In the genomic region with DNA sequence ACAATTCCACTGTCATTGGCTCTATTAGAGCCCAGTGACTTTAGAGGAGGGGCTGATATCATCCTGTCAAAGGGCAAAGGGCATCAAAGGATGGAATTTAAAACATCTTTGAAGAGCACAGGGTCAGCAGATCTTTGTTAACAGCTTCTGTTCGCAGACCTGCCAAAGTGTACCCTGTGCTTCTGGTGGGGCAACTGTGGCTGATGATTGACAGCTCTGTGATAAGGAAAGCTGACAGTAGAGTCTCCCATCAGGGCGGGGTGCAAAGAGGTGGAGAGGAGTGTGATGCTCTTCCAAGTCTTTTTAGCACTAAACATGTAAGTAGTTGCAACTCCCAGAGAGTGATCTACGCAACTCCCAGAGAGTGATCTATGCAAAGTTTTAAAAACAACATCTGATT, we compare ENCODE assay signal across 20 cellular contexts.
DNase-seq lines count a peak whose midpoint lies in the region; ATAC-seq and TF ChIP-seq lines count a peak whose summit lies in the region.
"Had no signal": no experiment of that assay in that cellular context is flagged by ENCODE, and none has a peak within 500 bp of the region (broad histone marks: within the 10 kb centered on the region; RNA-seq: fewer than 3 reads in every experiment).

No MANE protein-coding gene starts in this region.

- peaks cover 48% of the 10 kb centered on the region for H3K4me1 ChIP-seq in Caco-2
- H3K4me1 ChIP-seq in GM23248 (ENCODE audit: insufficient read depth), result 0 out of 2 replicates have a peak, but pooled peaks cover 9% of the 10 kb centered on the region
- H3K4me1 ChIP-seq: A549; BLaER1 treated with 17β-estradiol and CSF1 and Interleukin-3, amounts not matched to agents 10 nM and 100 nM; HAP-1 had no signal

- no peaks in the 10 kb centered on the region for H3K79me2 ChIP-seq in GM23248 (ENCODE audit: insufficient read depth)

- H3K4me3 Mint-ChIP-seq in Caco-2 (ENCODE audit: unreplicated experiment), result peak overlapping the region; percentile 41
- no peak overlapping the region for H3K4me3 Mint-ChIP-seq in activated CD8-positive, alpha-beta T cell treated with anti-CD3 and anti-CD28 coated beads for 36 hours
- H3K4me3 Mint-ChIP-seq: CD14-positive monocyte; CD4-positive, alpha-beta T cell; CD8-positive, alpha-beta memory T cell; GM23338 had no signal

- H3K27me3 Mint-ChIP-seq in Caco-2 (ENCODE audit: insufficient read depth, unreplicated experiment), result no peaks in the 10 kb centered on the region
- H3K27me3 Mint-ChIP-seq in activated CD8-positive, alpha-beta T cell treated with anti-CD3 and anti-CD28 coated beads for 36 hours, result no peaks in the 10 kb centered on the region
- H3K27me3 Mint-ChIP-seq: CD4-positive, alpha-beta T cell; CD8-positive, alpha-beta memory T cell had no signal

- H3K27me3 ChIP-seq in Caco-2 (replicated peaks; ENCODE audit: control insufficient read depth, insufficient read depth, low read length), result no peaks in the 10 kb centered on the region
- H3K27me3 ChIP-seq in GM23248 (replicated peaks; ENCODE audit: insufficient read depth), result no peaks in the 10 kb centered on the region
- H3K27me3 ChIP-seq: BE2C; BLaER1 treated with 17β-estradiol and CSF1 and Interleukin-3, amounts not matched to agents 10 nM and 100 nM had no signal

- H3K36me3 Mint-ChIP-seq in Caco-2 (ENCODE audit: insufficient read depth, unreplicated experiment), result peaks cover 4% of the 10 kb centered on the region
- H3K36me3 Mint-ChIP-seq in activated CD8-positive, alpha-beta T cell treated with anti-CD3 and anti-CD28 coated beads for 36 hours (ENCODE audit: low read depth), result no peaks in the 10 kb centered on the region
- H3K36me3 Mint-ChIP-seq: CD14-positive monocyte; CD8-positive, alpha-beta memory T cell had no signal

- H3K9me3 ChIP-seq in Caco-2, result no peaks in the 10 kb centered on the region
- no peaks in the 10 kb centered on the region for H3K9me3 ChIP-seq in GM23248 (ENCODE audit: low read depth)
- H3K9me3 ChIP-seq: A549; BE2C; BLaER1 treated with 17β-estradiol and CSF1 and Interleukin-3, amounts not matched to agents 10 nM and 100 nM had no signal

- peak; percentile 74 to 87 for DNase-seq in Caco-2
- no peak for DNase-seq in GM23248
- peak; percentile 38 for DNase-seq in HuH-7.5 (ENCODE audit: low spot score)
- DNase-seq in activated CD8-positive, alpha-beta T cell treated with anti-CD3 and anti-CD28 coated beads for 36 hours, result no peak
- DNase-seq in kidney tubule cell (ENCODE audit: low spot score), result no peak
- DNase-seq: 8988T; ACHN; AML-193; BE2C; Calu3; CD4-positive, alpha-beta T cell; CD8-positive, alpha-beta memory T cell; DMS53; DMS79 treated with DMSO at 0.1 percent for 48 hours had no signal

- no peak for TF ChIP-seq CTCF in Caco-2 (IDR thresholded peaks at IDR 0.05; ENCODE audit: insufficient read depth in 1 of 2, low read depth in 1 of 2, low read length in 1 of 2, severe bottlenecking in 1 of 2, unreplicated experiment in 1 of 2)
- no peak for TF ChIP-seq CTCF in activated CD8-positive, alpha-beta T cell treated with anti-CD3 and anti-CD28 coated beads for 36 hours (IDR thresholded peaks at IDR 0.05)

- peak overlapping the region; percentile 53; the same call in 1 of the 2 replicates for H2AFZ ChIP-seq in GM23248

- intact Hi-C loops in Caco-2 (cut with micrococcal nuclease; ENCODE audit: unreplicated experiment), result loop anchor here (1.0 kb wide), 1 partner anchor 49 kb away; no protein-coding TSS in a partner anchor
- intact Hi-C loops in activated CD8-positive, alpha-beta T cell treated with anti-CD3 and anti-CD28 coated beads for 36 hours (cut with micrococcal nuclease), result no loop called here

- CTCF ChIA-PET in Caco-2 (lab: Charles Lee), result no interaction called here
- CTCF ChIA-PET in activated CD8-positive, alpha-beta T cell treated with anti-CD3 and anti-CD28 coated beads for 36 hours (lab: Charles Lee), result no interaction called here

- POLR2A ChIA-PET in Caco-2 (lab: Charles Lee), result no interaction called here
- POLR2A ChIA-PET in activated CD8-positive, alpha-beta T cell treated with anti-CD3 and anti-CD28 coated beads for 36 hours (lab: Charles Lee), result no interaction called here

- H3K9ac ChIP-seq in GM23248, result no peak overlapping the region
- H3K9ac ChIP-seq: BLaER1 treated with 17β-estradiol and CSF1 and Interleukin-3, amounts not matched to agents 10 nM and 100 nM had no signal

- H4K20me1 ChIP-seq in GM23248 (ENCODE audit: insufficient read depth), result no peaks in the 10 kb centered on the region
- H4K20me1 ChIP-seq: BLaER1 treated with 17β-estradiol and CSF1 and Interleukin-3, amounts not matched to agents 10 nM and 100 nM had no signal

- no peaks in the 10 kb centered on the region for H3K36me3 ChIP-seq in Caco-2 (ENCODE audit: control insufficient read depth, insufficient read depth, low read length)
- no peaks in the 10 kb centered on the region for H3K36me3 ChIP-seq in GM23248 (ENCODE audit: low read depth)
- H3K36me3 ChIP-seq: BE2C; BLaER1 treated with 17β-estradiol and CSF1 and Interleukin-3, amounts not matched to agents 10 nM and 100 nM; HAP-1 had no signal

- in situ Hi-C loops in GM23248 (cut with MboI), result no loop called here

- H3K9me2 ChIP-seq in GM23248 (ENCODE audit: insufficient read depth), result no peaks in the 10 kb centered on the region

- H3K4me1 Mint-ChIP-seq in Caco-2 (ENCODE audit: low read depth, unreplicated experiment), result peaks cover 34% of the 10 kb centered on the region
- H3K4me1 Mint-ChIP-seq in activated CD8-positive, alpha-beta T cell treated with anti-CD3 and anti-CD28 coated beads for 36 hours (ENCODE audit: low read depth), result no peaks in the 10 kb centered on the region
- H3K4me1 Mint-ChIP-seq: CD14-positive monocyte; CD8-positive, alpha-beta memory T cell; GM23338 had no signal

- H3K27ac ChIP-seq in GM23248, result no peak overlapping the region
- H3K27ac ChIP-seq: A549; BLaER1 treated with 17β-estradiol and CSF1 and Interleukin-3, amounts not matched to agents 10 nM and 100 nM had no signal

- H3K4me2 ChIP-seq in GM23248 (ENCODE audit: unreplicated experiment), result no peak overlapping the region
- H3K4me2 ChIP-seq: A549; BLaER1 treated with 17β-estradiol and CSF1 and Interleukin-3, amounts not matched to agents 10 nM and 100 nM; GM23338 had no signal

- BruUV-seq in Caco-2 (replicated peaks; lab: Mats Ljungman, UMichigan), result no TSS peak

- H3K4me3 ChIP-seq in Caco-2 (ENCODE audit: low read depth, low read length), result no peak overlapping the region
- H3K4me3 ChIP-seq in GM23248, result no peak overlapping the region
- H3K4me3 ChIP-seq: A549; BLaER1 treated with 17β-estradiol and CSF1 and Interleukin-3, amounts not matched to agents 10 nM and 100 nM; GM23338; HAP-1 had no signal

- WGBS in GM23248 (ENCODE audit: low coverage in 1 of 2, low lambda C conversion rate in 2 of 2, missing lambda C conversion rate in 2 of 2), 2 experiments, result 88 to 96% methylated on average over 3 of the region's 3 CpGs

- H3K9me3 Mint-ChIP-seq in Caco-2 (ENCODE audit: unreplicated experiment), result peaks cover 9% of the 10 kb centered on the region
- no peaks in the 10 kb centered on the region for H3K9me3 Mint-ChIP-seq in activated CD8-positive, alpha-beta T cell treated with anti-CD3 and anti-CD28 coated beads for 36 hours
- H3K9me3 Mint-ChIP-seq: GM23338 had no signal

- H3F3A ChIP-seq in GM23248 (ENCODE audit: insufficient read depth), result no peaks in the 10 kb centered on the region

- no peak for ATAC-seq in esophagus mucosa
- no peak for ATAC-seq in activated CD8-positive, alpha-beta T cell treated with anti-CD3 and anti-CD28 coated beads for 36 hours
- ATAC-seq: A549, GM23338 had no signal

- H3K27ac Mint-ChIP-seq in Caco-2 (ENCODE audit: unreplicated experiment), result peak overlapping the region; percentile 43
- no peak overlapping the region for H3K27ac Mint-ChIP-seq in activated CD8-positive, alpha-beta T cell treated with anti-CD3 and anti-CD28 coated beads for 36 hours
- H3K27ac Mint-ChIP-seq: CD14-positive monocyte; CD4-positive, alpha-beta T cell; CD8-positive, alpha-beta memory T cell; GM23338 had no signal

Comparison
In these comparisons a context has a peak if more than half of its experiments do, and no peak if none do; other contexts are left out.
1. DNase-seq: peak in Caco-2 (2 of 2) and HuH-7.5 (single experiment); none in GM23248 (single experiment), activated CD8-positive, alpha-beta T cell treated with anti-CD3 and anti-CD28 coated beads for 36 hours (single experiment) and kidney tubule cell (single experiment).